Comparison of ENCODE assay signal across 18 cellular contexts in the genomic region with DNA sequence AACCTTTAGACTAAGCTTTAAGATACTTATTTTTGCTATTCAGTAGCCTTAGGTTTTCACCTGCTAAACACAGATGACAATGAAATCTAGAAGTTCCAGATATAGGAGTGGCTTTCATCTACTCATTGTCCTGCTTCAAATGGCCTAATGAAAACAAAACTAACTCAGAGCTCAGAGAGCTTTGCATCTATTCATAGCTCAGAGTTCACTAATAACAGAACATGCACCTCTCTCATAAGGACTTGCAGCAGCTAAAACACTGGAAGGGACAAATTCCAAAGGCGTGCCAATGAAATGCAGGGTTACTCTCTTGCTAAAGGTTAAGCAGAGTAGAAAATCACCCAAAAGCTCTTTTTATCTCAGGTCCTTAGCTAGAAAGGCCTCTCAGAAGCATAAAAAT. TPM values are rescaled to one million over a fixed set of nuclear protein-coding genes. Genes with fewer than 3 reads are reported as not detected.
DNase-seq lines count a peak whose midpoint lies in the region; ATAC-seq and TF ChIP-seq lines count a peak whose summit lies in the region.
"Had no signal": no experiment of that assay in that cellular context is flagged by ENCODE, and none has a peak within 500 bp of the region (broad histone marks: within the 10 kb centered on the region; RNA-seq: fewer than 3 reads in every experiment).

No MANE protein-coding gene starts in this region.

- H4K8ac ChIP-seq in IMR-90 (ENCODE audit: low read depth in 2 of 2, low read length in 2 of 2): no peak overlapping the region

- H4K91ac ChIP-seq in IMR-90 (ENCODE audit: insufficient read depth, low read depth, low read length): no peak overlapping the region

- H3K4me1 ChIP-seq in IMR-90 (ENCODE audit: control insufficient read depth, insufficient read depth, low read length): peaks cover 3% of the 10 kb centered on the region
- H3K4me1 ChIP-seq in GM23248 (ENCODE audit: insufficient read depth): peaks cover 23% of the 10 kb centered on the region

- DNase-seq in GM13977 (ENCODE audit: low spot score): peak; percentile 21
- DNase-seq in IMR-90: no peak
- no peak for DNase-seq in left ventricle myocardium superior
- no peak for DNase-seq in NCI-H2227 treated with DMSO at 0.1 percent for 48 hours (lab: John Stamatoyannopoulos, UW)
- no peak for DNase-seq in GM23248
- no peak for DNase-seq in CD4-positive, alpha-beta T cell
- no peak for DNase-seq in NCI-H1436 treated with DMSO at 0.1 percent for 48 hours (lab: John Stamatoyannopoulos, UW)
- DNase-seq: C1 segment of cervical spinal cord, DND-41, GDM1, HFFc6, KG1, NCI-H1436, NCI-H2029 treated with DMSO at 0.1 percent for 48 hours, NCI-H524 had no signal

- H2BK5ac ChIP-seq in IMR-90 (ENCODE audit: low read depth, low read length, poor library complexity, severe bottlenecking): no peak overlapping the region

- intact Hi-C loops in IMR-90 (cut with micrococcal nuclease) (no loop called here), left ventricle myocardium superior (cut with micrococcal nuclease) (no loop called here)
- intact Hi-C loops in CD4-positive, alpha-beta T cell (cut with DNase I, micrococcal nuclease): no loop called here

- TF ChIP-seq CTCF in GM13977 (IDR thresholded peaks at IDR 0.05; ENCODE audit: extremely low read depth, insufficient read depth, missing control alignments) (no peak), IMR-90 (conservative IDR thresholded peaks at IDR 0.05; ENCODE audit: low read depth, low read length) (no peak)
- no peak for TF ChIP-seq CTCF in CD4-positive, alpha-beta T cell (IDR thresholded peaks at IDR 0.05)

- no peak overlapping the region for H3K4ac ChIP-seq in IMR-90 (ENCODE audit: low read depth, low read length)

- no peak overlapping the region for H2AK5ac ChIP-seq in IMR-90 (ENCODE audit: low read depth, low read length)

- H3F3A ChIP-seq in GM23248 (ENCODE audit: insufficient read depth): peaks cover 27% of the 10 kb centered on the region

- H3K9me3 Mint-ChIP-seq in CD4-positive, alpha-beta T cell: no peaks in the 10 kb centered on the region
- H3K9me3 Mint-ChIP-seq: HFFc6 had no signal

- no peaks in the 10 kb centered on the region for H3K27me3 Mint-ChIP-seq in CD4-positive, alpha-beta T cell

- CTCF ChIA-PET in IMR-90 (lab: Yijun Ruan, JAX): interaction anchor here (1.5 kb wide), 1 partner anchor 11 kb away, joined by 3 read pairs; no protein-coding TSS in a partner anchor
- CTCF ChIA-PET in CD4-positive, alpha-beta T cell (lab: Charles Lee): interaction anchor here (1.8 kb wide), 1 partner anchor 15 kb away, joined by 5 read pairs; no protein-coding TSS in a partner anchor

- dilution Hi-C loops in IMR-90 (cut with HindIII; ENCODE audit: low sequenced_read_pairs, unreplicated experiment): no loop called here

- TF ChIP-seq RAD21 in IMR-90 (IDR thresholded peaks at IDR 0.05; ENCODE audit: low read length): no peak

- H3K27me3 ChIP-seq in IMR-90 (ENCODE audit: control insufficient read depth, insufficient read depth, low read length) (no peaks in the 10 kb centered on the region), GM23248 (replicated peaks; ENCODE audit: insufficient read depth) (no peaks in the 10 kb centered on the region)
- no peaks in the 10 kb centered on the region for H3K27me3 ChIP-seq in CD4-positive, alpha-beta T cell (ENCODE audit: control insufficient read depth, insufficient read depth, low read length)

- peaks cover 27% of the 10 kb centered on the region for H3K36me3 ChIP-seq in IMR-90 (ENCODE audit: control insufficient read depth, insufficient read depth, low read length)
- peaks cover 61% of the 10 kb centered on the region for H3K36me3 ChIP-seq in GM23248 (ENCODE audit: low read depth)

- no TSS peak for BruUV-seq in IMR-90 (replicated peaks; lab: Mats Ljungman, UMichigan)

- no peaks in the 10 kb centered on the region; the same call in 1 of the 2 replicates for H4K20me1 ChIP-seq in IMR-90 (ENCODE audit: insufficient read depth, low read length)
- no peaks in the 10 kb centered on the region for H4K20me1 ChIP-seq in GM23248 (ENCODE audit: insufficient read depth)

- H3K79me1 ChIP-seq in IMR-90 (ENCODE audit: low read depth in 1 of 2, low read length in 2 of 2): peaks cover 7 to 9% of the 10 kb centered on the region in 2 experiments; a peak in 3 of 4 replicates

- no peak overlapping the region for H2BK15ac ChIP-seq in IMR-90 (ENCODE audit: low read depth, low read length)

- no peak overlapping the region for H3K23ac ChIP-seq in IMR-90 (ENCODE audit: low read depth, low read length)

- POLR2A ChIA-PET in IMR-90 (lab: Charles Lee; ENCODE audit: unreplicated experiment): no interaction called here
- POLR2A ChIA-PET in CD4-positive, alpha-beta T cell (lab: Charles Lee): interaction anchor here (1.0 kb wide), 1 partner anchor 29 kb away, joined by 3 read pairs; a partner anchor contains a TSS

- no peak overlapping the region for H4K5ac ChIP-seq in IMR-90 (ENCODE audit: low read depth, low read length)

- no peak overlapping the region for H3K18ac ChIP-seq in IMR-90 (ENCODE audit: low read depth, low read length)

- H3K36me3 Mint-ChIP-seq in CD4-positive, alpha-beta T cell (ENCODE audit: low read depth): peaks cover 97% of the 10 kb centered on the region

- H3K4me2 ChIP-seq in IMR-90 (ENCODE audit: low read depth, low read length): no peak overlapping the region
- no peak overlapping the region for H3K4me2 ChIP-seq in GM23248 (ENCODE audit: unreplicated experiment)

- H3K9me1 ChIP-seq in IMR-90 (ENCODE audit: insufficient read depth, low read length): peaks cover 2% of the 10 kb centered on the region; the same call in 1 of the 2 replicates

- no peak overlapping the region for H2AK9ac ChIP-seq in IMR-90 (replicated peaks; ENCODE audit: low read depth, low read length, poor library complexity)

- H2BK120ac ChIP-seq in IMR-90 (ENCODE audit: low read depth, low read length): no peak overlapping the region

- H3K9me3 ChIP-seq in IMR-90 (ENCODE audit: control insufficient read depth, insufficient read depth, low read length) (no peaks in the 10 kb centered on the region), GM23248 (ENCODE audit: low read depth) (no peaks in the 10 kb centered on the region)
- H3K9me3 ChIP-seq in CD4-positive, alpha-beta T cell (ENCODE audit: control insufficient read depth, low read length): no peaks in the 10 kb centered on the region

- in situ Hi-C loops in GM13977 (cut with MboI; ENCODE audit: low pct_unique_long_range_greater_than_20kb, low sequenced_read_pairs, unreplicated experiment): no loop called here
- in situ Hi-C loops in IMR-90 (cut with MboI; ENCODE audit: low sequenced_read_pairs): no loop called here
- in situ Hi-C loops in GM23248 (cut with MboI): no loop called here

- WGBS in IMR-90 (ENCODE audit: extremely low coverage in 2 of 2, insufficient read length in 1 of 2), 2 experiments: no CpG with 5 or more reads among the region's 1 CpG
- WGBS in GM23248 (ENCODE audit: low coverage in 1 of 2, low lambda C conversion rate in 2 of 2, missing lambda C conversion rate in 2 of 2), 2 experiments: 0% methylated on average over 1 of the region's 1 CpG

- no peak overlapping the region for H2AFZ ChIP-seq in IMR-90 (replicated peaks; ENCODE audit: low read length, poor library complexity)
- H2AFZ ChIP-seq in GM23248: no peak overlapping the region

- H3K27ac ChIP-seq in IMR-90 (ENCODE audit: insufficient read depth, low read length) (no peak overlapping the region), GM23248 (no peak overlapping the region)
- no peak overlapping the region for H3K27ac ChIP-seq in CD4-positive, alpha-beta T cell (ENCODE audit: low read depth, low read length)
- H3K27ac ChIP-seq: SK-N-MC had no signal

- no peak overlapping the region for H3K56ac ChIP-seq in IMR-90 (ENCODE audit: extremely low read depth, insufficient read depth, low read length)

- H3K79me2 ChIP-seq in GM23248 (ENCODE audit: insufficient read depth): no peaks in the 10 kb centered on the region

- H3K9me2 ChIP-seq in GM23248 (ENCODE audit: insufficient read depth): no peaks in the 10 kb centered on the region

- ATAC-seq in GM21390 (IDR thresholded peaks at IDR 0.05; ENCODE audit: unreplicated experiment): peak; percentile 81
- peak; percentile 9; the same call in 1 of the 2 replicates for ATAC-seq in IMR-90 (ENCODE audit: low read depth)
- ATAC-seq in left ventricle myocardium superior: peak; percentile 88
- ATAC-seq in CD4-positive, alpha-beta T cell (ENCODE audit: poor library complexity): no peak
- ATAC-seq: Panc1 had no signal

- H3K27ac Mint-ChIP-seq in CD4-positive, alpha-beta T cell: no peak overlapping the region

- H3K4me3 ChIP-seq in IMR-90 (ENCODE audit: insufficient read depth, low read depth, low read length) (no peak overlapping the region), GM23248 (no peak overlapping the region)
- H3K4me3 ChIP-seq: SK-N-MC had no signal

- no peak overlapping the region for H3K4me3 Mint-ChIP-seq in CD4-positive, alpha-beta T cell
- H3K4me3 Mint-ChIP-seq: HFFc6 had no signal

- TF ChIP-seq POLR2A in IMR-90 (IDR thresholded peaks at IDR 0.05; ENCODE audit: low read depth, low read length): no peak

- H3K14ac ChIP-seq in IMR-90 (replicated peaks; ENCODE audit: low read depth, low read length): no peak overlapping the region

- no peaks in the 10 kb centered on the region for H3K4me1 Mint-ChIP-seq in CD4-positive, alpha-beta T cell (ENCODE audit: low read depth)

- H2BK20ac ChIP-seq in IMR-90 (ENCODE audit: low read depth, low read length): no peak overlapping the region

- H3K9ac ChIP-seq in IMR-90 (ENCODE audit: low read depth, low read length) (no peak overlapping the region), GM23248 (no peak overlapping the region)

RNA-seq across cellular contexts. Expression of a gene that starts 29.0 kb away (rescaled TPM):
- 5.8 and 7.2 TPM in 2 replicates for total RNA-seq in IMR-90 (2012; rRNA removed)
- polyA plus RNA-seq in IMR-90 (2012; rRNA removed): 5.1 and 6.3 TPM in 2 replicates
- 3.9 and 4.7 TPM in 2 replicates for polyA plus RNA-seq in IMR-90 (2012; cell fraction: cytosol; rRNA removed)
- 2.0 and 2.7 TPM in 2 replicates for polyA plus RNA-seq in IMR-90 (2012; cell fraction: nucleus; rRNA removed; ENCODE audit: low replicate concordance)
- total RNA-seq in left ventricle myocardium superior: 13.9 TPM
- total RNA-seq in GM23248 (2014; rRNA removed; shearing (Covaris generic)): 11.1 and 20.8 TPM in 2 replicates
- 15.0 and 17.0 TPM in 2 replicates for polyA plus RNA-seq in GM23248 (2016; fragmentation: Nextera tagmentation; extraction: Ambion mirVana)
- 1 to 10 TPM; 4.8 to 5.4 TPM for total RNA-seq in CD4-positive, alpha-beta T cell

RNA-seq across cellular contexts. Expression of a gene that starts 41.2 kb away (rescaled TPM):
- total RNA-seq in IMR-90 (2012; rRNA removed): 25.5 and 25.6 TPM in 2 replicates
- polyA plus RNA-seq in IMR-90 (2012; rRNA removed): 20.1 and 20.4 TPM in 2 replicates
- polyA plus RNA-seq in IMR-90 (2012; cell fraction: cytosol; rRNA removed): 8.6 and 9.6 TPM in 2 replicates
- 20.7 and 43.2 TPM in 2 replicates for polyA plus RNA-seq in IMR-90 (2012; cell fraction: nucleus; rRNA removed; ENCODE audit: low replicate concordance)
- total RNA-seq in left ventricle myocardium superior: 21.4 TPM
- total RNA-seq in GM23248 (2014; rRNA removed; shearing (Covaris generic)): 23.1 and 26.1 TPM in 2 replicates
- 17.8 and 18.6 TPM in 2 replicates for polyA plus RNA-seq in GM23248 (2016; fragmentation: Nextera tagmentation; extraction: Ambion mirVana)
- total RNA-seq in CD4-positive, alpha-beta T cell: 10 to 100 TPM; 11.9 to 14.2 TPM

RNA-seq across cellular contexts. Expression of a gene that starts 41.5 kb away (rescaled TPM):
- total RNA-seq in IMR-90 (2012; rRNA removed) (23.3 and 27.5 TPM in 2 replicates), left ventricle myocardium superior (11.4 TPM)
- polyA plus RNA-seq in IMR-90 (2012; rRNA removed) (16.4 and 17.9 TPM in 2 replicates), GM23248 (2016; fragmentation: Nextera tagmentation; extraction: Ambion mirVana) (36.4 and 37.1 TPM in 2 replicates)
- 9.3 and 10.2 TPM in 2 replicates for polyA plus RNA-seq in IMR-90 (2012; cell fraction: cytosol; rRNA removed)
- 1.9 and 7.6 TPM in 2 replicates for polyA plus RNA-seq in IMR-90 (2012; cell fraction: nucleus; rRNA removed; ENCODE audit: low replicate concordance)
- total RNA-seq in GM23248 (2014; rRNA removed; shearing (Covaris generic)): 33.6 and 35.8 TPM in 2 replicates
- total RNA-seq in CD4-positive, alpha-beta T cell: 10 to 100 TPM; 12.1 to 12.3 TPM
